11 cellular contexts compared by ENCODE assay signal in genomic region chr15:31332020-31332680, GRCh38. TPM values are rescaled to one million over a fixed set of nuclear protein-coding genes. Genes with fewer than 3 reads are reported as not detected.
DNase-seq lines count a peak whose midpoint lies in the region; ATAC-seq and TF ChIP-seq lines count a peak whose summit lies in the region.
"Had no signal": no experiment of that assay in that cellular context is flagged by ENCODE, and none has a peak within 500 bp of the region (broad histone marks: within the 10 kb centered on the region; RNA-seq: fewer than 3 reads in every experiment).

No MANE protein-coding gene starts in this region.

- H3K27ac Mint-ChIP-seq in activated naive CD4-positive, alpha-beta T cell treated with anti-CD3 and anti-CD28 coated beads for 36 hours: peak overlapping the region; percentile 73

- H3K9me3 ChIP-seq in SK-N-MC (ENCODE audit: low read depth, low read length) (no peaks in the 10 kb centered on the region), gastroesophageal sphincter (no peaks in the 10 kb centered on the region), suprapubic skin (no peaks in the 10 kb centered on the region)

- no peaks in the 10 kb centered on the region for H3K27me3 ChIP-seq in gastroesophageal sphincter
- H3K27me3 ChIP-seq in suprapubic skin: no peaks in the 10 kb centered on the region

- H3K4me3 ChIP-seq in SK-N-MC: 0 out of 2 replicates have a peak overlapping the region, but pooled peaks have one; percentile 25
- no peak overlapping the region for H3K4me3 ChIP-seq in gastroesophageal sphincter
- no peak overlapping the region for H3K4me3 ChIP-seq in suprapubic skin

- TF ChIP-seq POLR2A in gastroesophageal sphincter (IDR thresholded peaks at IDR 0.05) (no peak), suprapubic skin (IDR thresholded peaks at IDR 0.05) (no peak)

- TF ChIP-seq CTCF in gastroesophageal sphincter (IDR thresholded peaks at IDR 0.05): no peak
- no peak for TF ChIP-seq CTCF in suprapubic skin (IDR thresholded peaks at IDR 0.05)

- H3K27ac ChIP-seq in SK-N-MC: peak overlapping the region; percentile 47; the same call in 1 of the 2 replicates
- H3K27ac ChIP-seq in gastroesophageal sphincter: peak overlapping the region in 3 of 4 donors; percentile 49 to 100 (median 68)
- peak overlapping the region; percentile 10 for H3K27ac ChIP-seq in suprapubic skin

- H3K4me1 ChIP-seq in gastroesophageal sphincter (peaks cover 13 to 90% (median 45%) of the 10 kb centered on the region in 3 donors), suprapubic skin (peaks cover 83% of the 10 kb centered on the region)

- H3K4me1 Mint-ChIP-seq in activated naive CD4-positive, alpha-beta T cell treated with anti-CD3 and anti-CD28 coated beads for 36 hours (ENCODE audit: low read depth): peaks cover 75% of the 10 kb centered on the region

- WGBS in gastroesophageal sphincter (ENCODE audit: low coverage in 1 of 2), 2 donors: 33 to 64% methylated on average over 1 to 6 of the region's 9 CpGs
- WGBS in suprapubic skin: 78% methylated on average over 9 of the region's 9 CpGs

- DNase-seq in activated naive CD4-positive, alpha-beta T cell treated with anti-CD3 and anti-CD28 coated beads for 36 hours: peak; percentile 28
- no peak for DNase-seq in activated naive CD4-positive, alpha-beta T cell (lab: John Stamatoyannopoulos, UW)
- DNase-seq in SK-N-MC (ENCODE audit: low read depth, low spot score): no peak
- no peak for DNase-seq in suprapubic skin (ENCODE audit: low spot score in 2 of 2)
- DNase-seq in iPS-NIHi7 (ENCODE audit: extremely low spot score): no peak
- no peak for DNase-seq in amygdala (lab: John Stamatoyannopoulos, UW)
- DNase-seq: activated CD8-positive, alpha-beta memory T cell treated with anti-CD3 and anti-CD28 coated beads for 24 hours; cortex of kidney; NCI-H1092 treated with DMSO at 0.1 percent for 48 hours had no signal

- no peaks in the 10 kb centered on the region for H3K9me3 Mint-ChIP-seq in activated naive CD4-positive, alpha-beta T cell treated with anti-CD3 and anti-CD28 coated beads for 36 hours

- peaks cover 12% of the 10 kb centered on the region for H3K36me3 Mint-ChIP-seq in activated naive CD4-positive, alpha-beta T cell treated with anti-CD3 and anti-CD28 coated beads for 36 hours (ENCODE audit: low read depth)

- H3K9ac ChIP-seq in SK-N-MC (ENCODE audit: insufficient read length): no peak overlapping the region

- intact Hi-C loops in activated naive CD4-positive, alpha-beta T cell treated with anti-CD3 and anti-CD28 coated beads for 36 hours (cut with micrococcal nuclease): no loop called here

- H3K36me3 ChIP-seq in SK-N-MC (ENCODE audit: insufficient read depth, low read length) (no peaks in the 10 kb centered on the region), gastroesophageal sphincter (peaks cover 0 to 4% of the 10 kb centered on the region in 2 donors), suprapubic skin (no peaks in the 10 kb centered on the region)

- H3K4me3 Mint-ChIP-seq in activated naive CD4-positive, alpha-beta T cell treated with anti-CD3 and anti-CD28 coated beads for 36 hours: peak overlapping the region; percentile 39

- no peak for ATAC-seq in gastroesophageal sphincter
- ATAC-seq in HG03342 (IDR thresholded peaks at IDR 0.05; ENCODE audit: unreplicated experiment): no peak

- TF ChIP-seq EP300 in gastroesophageal sphincter (IDR thresholded peaks at IDR 0.05): no peak
- no peak for TF ChIP-seq EP300 in suprapubic skin (IDR thresholded peaks at IDR 0.05)

- H3K27me3 Mint-ChIP-seq in activated naive CD4-positive, alpha-beta T cell treated with anti-CD3 and anti-CD28 coated beads for 36 hours (ENCODE audit: low read depth): no peaks in the 10 kb centered on the region

- CTCF ChIA-PET in activated naive CD4-positive, alpha-beta T cell treated with anti-CD3 and anti-CD28 coated beads for 36 hours (lab: Charles Lee): interaction anchor here (0.8 to 1.6 kb wide), 4 partner anchors 12 to 156 kb away, joined by 3 to 4 read pairs (median 4); no protein-coding TSS in a partner anchor

RNA-seq across cellular contexts. Expression of gene KLF13, which starts 5.5 kb away (rescaled TPM):
- 100 to 1,000 TPM; 115 to 121 TPM for total RNA-seq in activated naive CD4-positive, alpha-beta T cell treated with anti-CD3 and anti-CD28 coated beads for 36 hours
- total RNA-seq in gastroesophageal sphincter: 100 to 1,000 TPM in 1 of 4 donors, 10 to 100 TPM in 3; 49.7 to 106 (median 76.1) TPM
- 100 to 1,000 TPM; 141 to 162 (median 145) TPM for total RNA-seq in suprapubic skin

Comparison
In these comparisons a context has a peak if more than half of its experiments do, and no peak if none do; other contexts are left out.
1. H3K27ac ChIP-seq: peak in every context shown above with its lines; median percentile 68 in gastroesophageal sphincter; 47 in SK-N-MC; 10 in suprapubic skin.